ENCODE assay signal across 8 cellular contexts in genomic region chr16:67028167-67028554, GRCh38. TPM values are rescaled to one million over a fixed set of nuclear protein-coding genes. Genes with fewer than 3 reads are reported as not detected.
A peak's percentile ranks its signal among the peaks of the same experiment; 100 is the strongest.
DNase-seq lines count a peak whose midpoint lies in the region.

No MANE protein-coding gene starts in this region.

- peaks cover 0 to 30% (median 25%) of the 10 kb centered on the region in 5 donors for H3K4me1 ChIP-seq in subcutaneous abdominal adipose tissue (ENCODE audit: control insufficient read depth in 5 of 5, insufficient read depth in 5 of 5, low read length in 5 of 5)

- peak overlapping the region; percentile 84 for H3K27ac ChIP-seq in subcutaneous abdominal adipose tissue (ENCODE audit: low read depth, low read length)

- peaks cover 46% of the 10 kb centered on the region for H3K4me1 Mint-ChIP-seq in activated naive CD8-positive, alpha-beta T cell (ENCODE audit: low read depth)
- peaks cover 35 to 42% of the 10 kb centered on the region in 2 donors for H3K4me1 Mint-ChIP-seq in immature natural killer cell

- H3K36me3 ChIP-seq in subcutaneous abdominal adipose tissue (ENCODE audit: control insufficient read depth in 5 of 5, insufficient read depth in 5 of 5, low read length in 5 of 5): peaks cover 0 to 3% (median 0%) of the 10 kb centered on the region in 5 donors

- no peaks in the 10 kb centered on the region for H3K9me3 Mint-ChIP-seq in activated naive CD8-positive, alpha-beta T cell (ENCODE audit: low read depth)
- no peaks in the 10 kb centered on the region for H3K9me3 Mint-ChIP-seq in immature natural killer cell

- H3K9ac ChIP-seq in subcutaneous abdominal adipose tissue (ENCODE audit: low read length in 5 of 5): peak overlapping the region; percentile 79 to 97 (median 92)

- H3K9me3 ChIP-seq in subcutaneous abdominal adipose tissue (ENCODE audit: control insufficient read depth in 5 of 5, low read length in 5 of 5): no peaks in the 10 kb centered on the region

- H3K36me3 Mint-ChIP-seq in activated naive CD8-positive, alpha-beta T cell: peaks cover 6% of the 10 kb centered on the region
- no peaks in the 10 kb centered on the region for H3K36me3 Mint-ChIP-seq in immature natural killer cell

- H3K27me3 Mint-ChIP-seq in activated naive CD8-positive, alpha-beta T cell: no peaks in the 10 kb centered on the region
- peaks cover 2 to 17% (median 6%) of the 10 kb centered on the region in 3 donors for H3K27me3 Mint-ChIP-seq in immature natural killer cell (ENCODE audit: low read depth in 3 of 3)

- peak overlapping the region; percentile 91 for H3K27ac Mint-ChIP-seq in activated naive CD8-positive, alpha-beta T cell
- peak overlapping the region; percentile 89 to 97 (median 94) for H3K27ac Mint-ChIP-seq in immature natural killer cell

- peak; percentile 18 for DNase-seq in NCI-H1092 treated with DMSO at 0.1 percent for 48 hours (lab: John Stamatoyannopoulos, UW)
- DNase-seq in NCI-H1092 (lab: John Stamatoyannopoulos, UW): no peak
- DNase-seq in immature natural killer cell: no peak
- DNase-seq in middle frontal gyrus (ENCODE audit: extremely low spot score, low spot score): no peak
- DNase-seq in stimulated activated CD4-positive, alpha-beta T cell treated with anti-CD3 and anti-CD28 coated beads, Interleukin-4, amount 100 ng/mL, for 24 hours: no peak
- no peak for DNase-seq in NCI-H748 treated with DMSO at 0.1 percent for 48 hours (lab: John Stamatoyannopoulos, UW)

- H3K4me3 Mint-ChIP-seq in activated naive CD8-positive, alpha-beta T cell: peak overlapping the region; percentile 84
- peak overlapping the region; percentile 83 to 88 (median 84) for H3K4me3 Mint-ChIP-seq in immature natural killer cell

- H3K27me3 ChIP-seq in subcutaneous abdominal adipose tissue (ENCODE audit: control insufficient read depth in 5 of 5, insufficient read depth in 4 of 5, low read length in 5 of 5): no peaks in the 10 kb centered on the region

- H3K4me3 ChIP-seq in subcutaneous abdominal adipose tissue (ENCODE audit: low read depth in 1 of 5, low read length in 5 of 5): peak overlapping the region; percentile 73 to 87 (median 83)

RNA-seq across cellular contexts. Expression of gene CBFB, which starts 0.8 kb away (rescaled TPM):
- 100 to 1,000 TPM in 1 of 3 donors, 10 to 100 TPM in 2; 93.5 to 118 (median 95.2) TPM for polyA plus RNA-seq in immature natural killer cell

RNA-seq across cellular contexts. Expression of gene CES4A, which starts 39.8 kb away (rescaled TPM):
- 1 to 10 TPM in 1 of 3 donors, under 1 TPM in 1, not detected in 1; 0.98 to 1.6 TPM for polyA plus RNA-seq in immature natural killer cell
